ENCODE assay signal across 1 cellular context in genomic region chr6:15509335-15509933, GRCh38.
A peak's percentile ranks its signal among the peaks of the same experiment; 100 is the strongest.
TF ChIP-seq lines count a peak whose summit lies in the region.

No MANE protein-coding gene starts in this region.

TF ChIP-seq in K562, 482 proteins besides CTCF, POLR2A, EP300 and RAD21 (continued from another document and continues in another):
- TF ChIP-seq CTCFL (IDR thresholded peaks at IDR 0.05; ENCODE audit: borderline replicate concordance, insufficient read depth, low read depth, low read length, poor library complexity, severe bottlenecking) (no peak), ZC3H8 (IDR thresholded peaks at IDR 0.05) (no peak), MXI1 (IDR thresholded peaks at IDR 0.05; ENCODE audit: low read depth, low read length) (no peak), MEIS2 (IDR thresholded peaks at IDR 0.05; ENCODE audit: partially characterized antibody) (peak; percentile 13), BDP1 (IDR thresholded peaks at IDR 0.05; ENCODE audit: insufficient read depth, insufficient read length) (no peak), RUNX1 (IDR thresholded peaks at IDR 0.05; ENCODE audit: low read depth) (no peak), JUND (IDR thresholded peaks at IDR 0.05; ENCODE audit: borderline replicate concordance, low read depth, low read length) (peak; percentile 96), JUND (tag; IDR thresholded peaks at IDR 0.05; ENCODE audit: borderline replicate concordance, low read depth, low read length) (peak; percentile 95; the same call in 2 of the 3 replicates), RCOR1 (IDR thresholded peaks at IDR 0.05; ENCODE audit: borderline replicate concordance in 1 of 2, low read depth in 2 of 2, low read length in 2 of 2) (peak in 1 of 2 experiments; percentile 50; a peak in 1 of 4 replicates), SP1 (CRISPR knock-in tag; IDR thresholded peaks at IDR 0.05) (no peak), TBL1XR1 (IDR thresholded peaks at IDR 0.05; ENCODE audit: low read length in 2 of 2) (peak in 1 of 2 experiments; percentile 61; a peak in 1 of 4 replicates), PURB (CRISPR knock-in tag; IDR thresholded peaks at IDR 0.05; ENCODE audit: low read depth) (no peak), ZSCAN29 (IDR thresholded peaks at IDR 0.05) (no peak), ZNF347 (CRISPR knock-in tag; IDR thresholded peaks at IDR 0.05; ENCODE audit: low read depth) (no peak), ZNF76 (CRISPR knock-in tag; IDR thresholded peaks at IDR 0.05; ENCODE audit: borderline replicate concordance) (no peak), ZBTB9 (CRISPR knock-in tag; IDR thresholded peaks at IDR 0.05) (peak; percentile 77), FOXJ2 (tag; IDR thresholded peaks at IDR 0.05) (no peak), ZNF77 (CRISPR knock-in tag; IDR thresholded peaks at IDR 0.05) (no peak), HOMEZ (CRISPR knock-in tag; IDR thresholded peaks at IDR 0.05) (no peak), ZNF133 (CRISPR knock-in tag; IDR thresholded peaks at IDR 0.05) (no peak), HMGXB4 (CRISPR knock-in tag; IDR thresholded peaks at IDR 0.05) (no peak), THRAP3 (IDR thresholded peaks at IDR 0.05; ENCODE audit: borderline replicate concordance) (no peak), NKRF (IDR thresholded peaks at IDR 0.05; ENCODE audit: borderline replicate concordance) (no peak), PHF8 (IDR thresholded peaks at IDR 0.05; ENCODE audit: borderline replicate concordance, low read length) (no peak), RFX7 (CRISPR knock-in tag; IDR thresholded peaks at IDR 0.05) (no peak), TARDBP (IDR thresholded peaks at IDR 0.05) (no peak), ZNF696 (CRISPR knock-in tag; conservative IDR thresholded peaks at IDR 0.05) (no peak), COPS2 (conservative IDR thresholded peaks at IDR 0.05) (no peak), MTF1 (CRISPR knock-in tag; IDR thresholded peaks at IDR 0.05; ENCODE audit: borderline replicate concordance) (no peak), SIN3A (IDR thresholded peaks at IDR 0.05; ENCODE audit: borderline replicate concordance in 2 of 2, control insufficient read depth in 1 of 2, low read depth in 2 of 2, low read length in 2 of 2) (no peak; a peak in 1 of 4 replicates), PCBP1 (IDR thresholded peaks at IDR 0.05; ENCODE audit: low read depth, low read length, poor library complexity, severe bottlenecking) (no peak), MXD1 (CRISPR knock-in tag; IDR thresholded peaks at IDR 0.05; ENCODE audit: borderline replicate concordance, poor library complexity, severe bottlenecking) (no peak), HDAC1 (IDR thresholded peaks at IDR 0.05) (peak in 1 of 2 experiments; percentile 62; a peak in 1 of 4 replicates), ATF3 (IDR thresholded peaks at IDR 0.05) (peak; percentile 82), ATF3 (CRISPR knock-in tag; conservative IDR thresholded peaks at IDR 0.05) (no peak), RERE (CRISPR knock-in tag; IDR thresholded peaks at IDR 0.05; ENCODE audit: borderline replicate concordance) (no peak), ZNF449 (CRISPR knock-in tag; IDR thresholded peaks at IDR 0.05) (no peak), MTA2 (IDR thresholded peaks at IDR 0.05; ENCODE audit: low read depth) (0 out of 2 replicates have a peak, but pooled peaks have one; percentile 15), MIER1 (IDR thresholded peaks at IDR 0.05; ENCODE audit: low read depth) (no peak), U2AF2 (optimal IDR thresholded peaks at IDR 0.05; ENCODE audit: low read depth, low read length) (no peak), ZNF707 (CRISPR knock-in tag; conservative IDR thresholded peaks at IDR 0.05) (no peak), YBX1 (IDR thresholded peaks at IDR 0.05) (no peak), FOSL1 (tag; conservative IDR thresholded peaks at IDR 0.05) (peak; percentile 97)
